ENCODE assay signal across 1 cellular context in the genomic region with DNA sequence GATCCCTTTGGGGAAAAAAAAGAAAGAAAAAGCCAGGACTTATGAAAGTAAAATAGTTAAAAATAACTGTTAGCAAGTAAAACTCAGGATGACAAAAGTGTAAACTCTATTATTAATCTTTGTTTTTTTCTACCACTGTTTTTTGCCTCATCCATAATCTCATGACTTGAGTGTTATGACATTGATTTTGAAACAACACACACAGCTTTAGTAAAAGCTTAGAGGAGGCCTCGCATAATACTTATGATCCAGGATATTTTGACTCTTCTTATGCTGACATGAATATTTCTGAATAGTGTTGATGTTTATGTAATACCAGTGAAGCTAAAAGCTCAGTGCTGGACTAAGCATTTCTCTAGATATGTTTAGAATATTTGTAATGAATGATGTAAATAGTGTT.
TF ChIP-seq lines count a peak whose summit lies in the region.

No MANE protein-coding gene starts in this region.

TF ChIP-seq in K562, 482 proteins besides CTCF, POLR2A, EP300 and RAD21 (continued from another document):
- TF ChIP-seq, protein P1, sequence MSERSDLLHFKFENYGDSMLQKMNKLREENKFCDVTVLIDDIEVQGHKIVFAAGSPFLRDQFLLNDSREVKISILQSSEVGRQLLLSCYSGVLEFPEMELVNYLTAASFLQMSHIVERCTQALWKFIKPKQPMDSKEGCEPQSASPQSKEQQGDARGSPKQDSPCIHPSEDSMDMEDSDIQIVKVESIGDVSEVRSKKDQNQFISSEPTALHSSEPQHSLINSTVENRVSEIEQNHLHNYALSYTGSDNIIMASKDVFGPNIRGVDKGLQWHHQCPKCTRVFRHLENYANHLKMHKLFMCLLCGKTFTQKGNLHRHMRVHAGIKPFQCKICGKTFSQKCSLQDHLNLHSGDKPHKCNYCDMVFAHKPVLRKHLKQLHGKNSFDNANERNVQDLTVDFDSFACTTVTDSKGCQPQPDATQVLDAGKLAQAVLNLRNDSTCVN (CRISPR knock-in tag; IDR thresholded peaks at IDR 0.05): no peak
- no peak for TF ChIP-seq TFAM (CRISPR knock-in tag; conservative IDR thresholded peaks at IDR 0.05)
- peak; percentile 9; the same call in 1 of the 2 replicates for TF ChIP-seq C11orf30 (IDR thresholded peaks at IDR 0.05; ENCODE audit: low read depth)
- TF ChIP-seq MAFG (tag; conservative IDR thresholded peaks at IDR 0.05): no peak
- no peak for TF ChIP-seq WHSC1 (IDR thresholded peaks at IDR 0.05; ENCODE audit: low read length)
- TF ChIP-seq ELF4 (CRISPR knock-in tag; IDR thresholded peaks at IDR 0.05): no peak
- no peak for TF ChIP-seq NONO (IDR thresholded peaks at IDR 0.05; ENCODE audit: low read depth in 2 of 2, low read length in 1 of 2)
